11 cellular contexts compared by ENCODE assay signal in the genomic region with DNA sequence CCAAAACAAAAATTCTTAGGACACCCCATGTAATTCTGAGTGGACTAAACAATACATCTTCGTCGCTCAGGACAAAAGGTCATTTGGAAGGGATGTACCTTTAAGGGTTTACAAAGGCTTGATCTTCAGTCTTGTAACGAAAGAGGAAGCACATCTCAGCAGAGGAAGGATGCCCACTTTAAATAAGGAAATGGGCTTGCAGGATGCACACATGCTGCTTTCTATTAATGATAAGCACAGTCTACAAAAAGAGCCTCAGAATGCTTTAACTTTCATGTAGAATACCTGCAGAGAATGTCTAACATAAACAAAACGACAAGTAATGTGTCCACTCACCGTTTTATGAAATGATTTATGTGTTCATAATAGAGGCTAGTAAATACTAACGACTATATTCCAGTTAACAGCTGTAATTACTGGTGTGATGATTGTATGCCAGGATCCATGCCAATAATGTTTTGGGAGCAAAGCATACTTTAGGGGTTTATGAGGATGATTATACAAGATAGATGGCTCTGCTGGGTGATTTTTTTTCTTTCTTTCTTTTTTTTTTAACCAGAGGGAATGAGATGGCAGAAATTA.
DNase-seq lines count a peak whose midpoint lies in the region; ATAC-seq, FAIRE-seq and TF ChIP-seq lines count a peak whose summit lies in the region.
"Had no signal": no experiment of that assay in that cellular context is flagged by ENCODE, and none has a peak within 500 bp of the region (broad histone marks: within the 10 kb centered on the region; RNA-seq: fewer than 3 reads in every experiment).

No MANE protein-coding gene starts in this region.

- no peak overlapping the region for H3K4me3 ChIP-seq in OCI-LY3 (ENCODE audit: low read length)

- FAIRE-seq in A204.1 (lab: Jason Lieb, UNC) = peak; percentile 98

- no peak overlapping the region for H3K4me3 Mint-ChIP-seq in activated T-helper 2 cell treated with anti-CD3 and anti-CD28 coated beads, Interferon-gamma antibody, Interleukin-2, Interleukin-4, amounts not matched to agents 10 μg/mL and 5 μg/mL and 100 μg/mL, durations not matched to agents 14 hours and 24 hours and 36 hours (ENCODE audit: low read depth)
- H3K4me3 Mint-ChIP-seq: activated T-helper 17 cell treated with anti-CD3 and anti-CD28 coated beads, Interleukin-2, amount 50 U/mL, for 72 hours; stimulated activated naive CD8-positive, alpha-beta T cell treated with anti-CD3 and anti-CD28 coated beads, Interleukin-15, Interleukin-2, amounts not matched to agents 100 ng/mL and 50 ng/mL, for 24 hours had no signal

- H3K27me3 ChIP-seq in OCI-LY3 (ENCODE audit: low read depth, low read length) = no peaks in the 10 kb centered on the region

- H3K4me2 ChIP-seq in OCI-LY3 (ENCODE audit: low read length) = peak overlapping the region; percentile 29

- no peaks in the 10 kb centered on the region for H3K36me3 ChIP-seq in OCI-LY3 (replicated peaks; ENCODE audit: low read depth, low read length)

- no peak overlapping the region for H3K27ac Mint-ChIP-seq in activated T-helper 2 cell treated with anti-CD3 and anti-CD28 coated beads, Interferon-gamma antibody, Interleukin-2, Interleukin-4, amounts not matched to agents 10 μg/mL and 5 μg/mL and 100 μg/mL, durations not matched to agents 14 hours and 24 hours and 36 hours
- H3K27ac Mint-ChIP-seq: activated T-helper 17 cell treated with anti-CD3 and anti-CD28 coated beads, Interleukin-2, amount 50 U/mL, for 72 hours; stimulated activated naive CD8-positive, alpha-beta T cell treated with anti-CD3 and anti-CD28 coated beads, Interleukin-15, Interleukin-2, amounts not matched to agents 100 ng/mL and 50 ng/mL, for 24 hours had no signal

- no peak overlapping the region for H3K27ac ChIP-seq in OCI-LY3 (ENCODE audit: low read length)
- H3K27ac ChIP-seq: C4-2B had no signal

- ATAC-seq in GM18909 (IDR thresholded peaks at IDR 0.05; ENCODE audit: poor library complexity, unreplicated experiment) = peak; percentile 75
- ATAC-seq in HG03565 (IDR thresholded peaks at IDR 0.05; ENCODE audit: unreplicated experiment) = peak; percentile 70
- no peak for ATAC-seq in HG02973 (IDR thresholded peaks at IDR 0.05; ENCODE audit: unreplicated experiment)
- ATAC-seq: activated T-helper 17 cell treated with anti-CD3 and anti-CD28 coated beads, Interleukin-2, amount 50 U/mL, for 72 hours had no signal

- H3K27me3 Mint-ChIP-seq in activated T-helper 2 cell treated with anti-CD3 and anti-CD28 coated beads, Interferon-gamma antibody, Interleukin-2, Interleukin-4, amounts not matched to agents 10 μg/mL and 5 μg/mL and 100 μg/mL, durations not matched to agents 14 hours and 24 hours and 36 hours (ENCODE audit: low read depth) = peaks cover 13% of the 10 kb centered on the region
- H3K27me3 Mint-ChIP-seq: activated T-helper 17 cell treated with anti-CD3 and anti-CD28 coated beads, Interleukin-2, amount 50 U/mL, for 72 hours; stimulated activated naive CD8-positive, alpha-beta T cell treated with anti-CD3 and anti-CD28 coated beads, Interleukin-15, Interleukin-2, amounts not matched to agents 100 ng/mL and 50 ng/mL, for 24 hours had no signal

- no peak overlapping the region for H2AFZ ChIP-seq in OCI-LY3 (ENCODE audit: low read depth, low read length)

- H4K20me1 ChIP-seq in OCI-LY3 (ENCODE audit: insufficient read depth, low read length) = no peaks in the 10 kb centered on the region

- H3K9me3 Mint-ChIP-seq in activated T-helper 2 cell treated with anti-CD3 and anti-CD28 coated beads, Interferon-gamma antibody, Interleukin-2, Interleukin-4, amounts not matched to agents 10 μg/mL and 5 μg/mL and 100 μg/mL, durations not matched to agents 14 hours and 24 hours and 36 hours = no peaks in the 10 kb centered on the region
- H3K9me3 Mint-ChIP-seq: activated T-helper 17 cell treated with anti-CD3 and anti-CD28 coated beads, Interleukin-2, amount 50 U/mL, for 72 hours; stimulated activated naive CD8-positive, alpha-beta T cell treated with anti-CD3 and anti-CD28 coated beads, Interleukin-15, Interleukin-2, amounts not matched to agents 100 ng/mL and 50 ng/mL, for 24 hours had no signal

- TF ChIP-seq CTCF in OCI-LY3 (IDR thresholded peaks at IDR 0.05; ENCODE audit: low read depth, low read length) = no peak

- H3K9me3 ChIP-seq in OCI-LY3 (ENCODE audit: insufficient read depth, low read length) = no peaks in the 10 kb centered on the region

- H3K36me3 Mint-ChIP-seq in activated T-helper 2 cell treated with anti-CD3 and anti-CD28 coated beads, Interferon-gamma antibody, Interleukin-2, Interleukin-4, amounts not matched to agents 10 μg/mL and 5 μg/mL and 100 μg/mL, durations not matched to agents 14 hours and 24 hours and 36 hours (ENCODE audit: low read depth) = no peaks in the 10 kb centered on the region

- no peak for DNase-seq in activated T-helper 2 cell treated with anti-CD3 and anti-CD28 coated beads, Interferon-gamma antibody, Interleukin-2, Interleukin-4, amounts not matched to agents 10 μg/mL and 5 μg/mL and 100 μg/mL, durations not matched to agents 14 hours and 24 hours and 36 hours (ENCODE audit: low spot score)
- DNase-seq in ureter (ENCODE audit: low spot score) (no peak), dedifferentiated amniotic fluid mesenchymal stem cell (ENCODE audit: extremely low spot score) (no peak)

- H3K79me2 ChIP-seq in OCI-LY3 (ENCODE audit: low read length) = no peaks in the 10 kb centered on the region

- peaks cover 11% of the 10 kb centered on the region for H3K4me1 ChIP-seq in OCI-LY3 (ENCODE audit: low read length)

- intact Hi-C loops in activated T-helper 2 cell treated with anti-CD3 and anti-CD28 coated beads, Interferon-gamma antibody, Interleukin-2, Interleukin-4, amounts not matched to agents 10 μg/mL and 5 μg/mL and 100 μg/mL, durations not matched to agents 14 hours and 24 hours and 36 hours (cut with micrococcal nuclease) = no loop called here

- H3K9ac ChIP-seq in OCI-LY3 (ENCODE audit: low read length) = no peak overlapping the region

- peaks cover 10% of the 10 kb centered on the region for H3K4me1 Mint-ChIP-seq in activated T-helper 2 cell treated with anti-CD3 and anti-CD28 coated beads, Interferon-gamma antibody, Interleukin-2, Interleukin-4, amounts not matched to agents 10 μg/mL and 5 μg/mL and 100 μg/mL, durations not matched to agents 14 hours and 24 hours and 36 hours (ENCODE audit: low read depth)
